ENCODE assay signal across 8 cellular contexts in genomic region chr7:116236020-116236630, GRCh38. TPM values are rescaled to one million over a fixed set of nuclear protein-coding genes. Genes with fewer than 3 reads are reported as not detected.
DNase-seq lines count a peak whose midpoint lies in the region; ATAC-seq, FAIRE-seq and TF ChIP-seq lines count a peak whose summit lies in the region.

No MANE protein-coding gene starts in this region.

- H3K4me3 ChIP-seq in PC-9 (no peak overlapping the region), small intestine (ENCODE audit: low read depth in 1 of 2, low read length in 2 of 2) (no peak overlapping the region)

- no peaks in the 10 kb centered on the region for H3K27me3 Mint-ChIP-seq in activated naive CD4-positive, alpha-beta T cell treated with anti-CD3 and anti-CD28 coated beads for 36 hours (ENCODE audit: low read depth)

- peaks cover 24% of the 10 kb centered on the region for H3K36me3 Mint-ChIP-seq in activated naive CD4-positive, alpha-beta T cell treated with anti-CD3 and anti-CD28 coated beads for 36 hours (ENCODE audit: low read depth)

- H3K9me3 ChIP-seq in PC-9 (ENCODE audit: insufficient read depth, low read depth) (0 out of 2 replicates have a peak, but pooled peaks cover 4% of the 10 kb centered on the region), small intestine (ENCODE audit: control insufficient read depth, low read depth) (no peaks in the 10 kb centered on the region)

- WGBS in small intestine, 3 donors: 24 to 47% (median 41%) methylated on average over 2 of the region's 2 CpGs

- no peaks in the 10 kb centered on the region for H3K9me3 Mint-ChIP-seq in activated naive CD4-positive, alpha-beta T cell treated with anti-CD3 and anti-CD28 coated beads for 36 hours

- H3K27me3 ChIP-seq in PC-9 (ENCODE audit: insufficient read depth, low read depth) (no peaks in the 10 kb centered on the region), small intestine (ENCODE audit: control insufficient read depth in 2 of 2, insufficient read depth in 2 of 2, low read length in 2 of 2) (no peaks in the 10 kb centered on the region)

- H3K4me3 Mint-ChIP-seq in activated naive CD4-positive, alpha-beta T cell treated with anti-CD3 and anti-CD28 coated beads for 36 hours: no peak overlapping the region

- peaks cover 19% of the 10 kb centered on the region; the same call in 1 of the 2 replicates for H4K20me1 ChIP-seq in PC-9 (ENCODE audit: insufficient read depth)

- no peaks in the 10 kb centered on the region for H3K9me2 ChIP-seq in PC-9 (ENCODE audit: insufficient read depth)

- H3K4me2 ChIP-seq in PC-9: no peak overlapping the region

- ATAC-seq in HG03095 (IDR thresholded peaks at IDR 0.05; ENCODE audit: unreplicated experiment) (peak; percentile 56), left cardiac atrium (peak; percentile 63), GM21619 (IDR thresholded peaks at IDR 0.05; ENCODE audit: unreplicated experiment) (no peak)

- peaks cover 71% of the 10 kb centered on the region for H3K79me2 ChIP-seq in PC-9 (ENCODE audit: low read depth)

- H3K4me1 ChIP-seq in PC-9 (replicated peaks; ENCODE audit: insufficient read depth): peaks cover 24% of the 10 kb centered on the region
- peaks cover 3 to 11% of the 10 kb centered on the region in 2 donors for H3K4me1 ChIP-seq in small intestine (ENCODE audit: control insufficient read depth in 2 of 2, insufficient read depth in 1 of 2, low read depth in 1 of 2, low read length in 1 of 2)

- H3K27ac ChIP-seq in PC-9 (0 out of 2 replicates have a peak overlapping the region, but pooled peaks have one; percentile 23), small intestine (ENCODE audit: low read depth in 1 of 2, low read length in 1 of 2) (no peak overlapping the region)

- peaks cover 69% of the 10 kb centered on the region for H3K4me1 Mint-ChIP-seq in activated naive CD4-positive, alpha-beta T cell treated with anti-CD3 and anti-CD28 coated beads for 36 hours (ENCODE audit: low read depth)

- CTCF ChIA-PET in PC-9 (lab: Charles Lee): interaction anchor here (0.5 to 2.6 kb wide), 4 partner anchors 19 to 351 kb away, joined by 3 to 14 read pairs (median 6); no protein-coding TSS in a partner anchor
- CTCF ChIA-PET in activated naive CD4-positive, alpha-beta T cell treated with anti-CD3 and anti-CD28 coated beads for 36 hours (lab: Charles Lee): interaction anchor here (0.6 to 8.3 kb wide), 29 partner anchors 11 to 723 kb away, joined by 3 to 195 read pairs (median 6); partner anchors contain the start of gene TES

- peaks cover 11% of the 10 kb centered on the region; the same call in 1 of the 2 replicates for H3F3A ChIP-seq in PC-9 (ENCODE audit: insufficient read depth, low read depth)

- no TSS peak for BruUV-seq in PC-9 (replicated peaks; lab: Mats Ljungman, UMichigan)

- intact Hi-C loops in PC-9 (cut with micrococcal nuclease; ENCODE audit: unreplicated experiment): loop anchor here (1.0 to 2.0 kb wide), 3 partner anchors 56 to 353 kb away; no protein-coding TSS in a partner anchor
- intact Hi-C loops in activated naive CD4-positive, alpha-beta T cell treated with anti-CD3 and anti-CD28 coated beads for 36 hours (cut with micrococcal nuclease): loop anchor here (1.0 to 2.0 kb wide), 3 partner anchors 56 to 353 kb away; no protein-coding TSS in a partner anchor
- intact Hi-C loops in left cardiac atrium (cut with DNase I): loop anchor here in 1 of 2 donors (2.0 kb wide), 1 partner anchor 55 kb away; no protein-coding TSS in a partner anchor

- no peak for FAIRE-seq in small intestine (lab: Jason Lieb, UNC)

- TF ChIP-seq CTCF in PC-9 (conservative IDR thresholded peaks at IDR 0.05): peak; percentile 76

- H2AFZ ChIP-seq in PC-9: no peak overlapping the region

- POLR2A ChIA-PET in PC-9 (lab: Charles Lee; ENCODE audit: unreplicated experiment): no interaction called here

- peak; percentile 54 for DNase-seq in activated gamma-delta T cell treated with Interleukin-2 at 50 U/mL for 16 hours
- no peak for DNase-seq in activated gamma-delta T cell (lab: John Stamatoyannopoulos, UW)
- DNase-seq in PC-9: no peak
- DNase-seq in activated naive CD4-positive, alpha-beta T cell treated with anti-CD3 and anti-CD28 coated beads for 36 hours: peak; percentile 73
- peak; percentile 48 for DNase-seq in left cardiac atrium
- peak; percentile 54 for DNase-seq in small intestine

- no peak overlapping the region for H3K27ac Mint-ChIP-seq in activated naive CD4-positive, alpha-beta T cell treated with anti-CD3 and anti-CD28 coated beads for 36 hours

- H3K36me3 ChIP-seq in PC-9 (ENCODE audit: low read depth): peaks cover 22% of the 10 kb centered on the region; the same call in 1 of the 2 replicates
- H3K36me3 ChIP-seq in small intestine (ENCODE audit: control insufficient read depth in 2 of 2, insufficient read depth in 2 of 2, low read length in 2 of 2): peaks cover 0 to 3% of the 10 kb centered on the region in 2 donors

RNA-seq across cellular contexts. Expression of gene TES, which starts 25.8 kb away (rescaled TPM):
- 210 and 306 TPM in 2 replicates for total RNA-seq in PC-9 (2021)
- 10 to 100 TPM; 74.0 to 76.4 TPM for total RNA-seq in activated naive CD4-positive, alpha-beta T cell treated with anti-CD3 and anti-CD28 coated beads for 36 hours
- 10 to 100 TPM; 22.5 to 27.6 TPM for total RNA-seq in left cardiac atrium
- polyA plus RNA-seq in small intestine: 10 to 100 TPM; 43.2 to 69.7 (median 60.8) TPM

Comparison
In these comparisons a context has a peak if more than half of its experiments do, and no peak if none do; other contexts are left out.
1. DNase-seq: peak in activated gamma-delta T cell treated with Interleukin-2 at 50 U/mL for 16 hours (single experiment), activated naive CD4-positive, alpha-beta T cell treated with anti-CD3 and anti-CD28 coated beads for 36 hours (single experiment), left cardiac atrium (single experiment) and small intestine (single experiment); none in activated gamma-delta T cell (single experiment) and PC-9 (0 of 2).